In the genomic region with DNA sequence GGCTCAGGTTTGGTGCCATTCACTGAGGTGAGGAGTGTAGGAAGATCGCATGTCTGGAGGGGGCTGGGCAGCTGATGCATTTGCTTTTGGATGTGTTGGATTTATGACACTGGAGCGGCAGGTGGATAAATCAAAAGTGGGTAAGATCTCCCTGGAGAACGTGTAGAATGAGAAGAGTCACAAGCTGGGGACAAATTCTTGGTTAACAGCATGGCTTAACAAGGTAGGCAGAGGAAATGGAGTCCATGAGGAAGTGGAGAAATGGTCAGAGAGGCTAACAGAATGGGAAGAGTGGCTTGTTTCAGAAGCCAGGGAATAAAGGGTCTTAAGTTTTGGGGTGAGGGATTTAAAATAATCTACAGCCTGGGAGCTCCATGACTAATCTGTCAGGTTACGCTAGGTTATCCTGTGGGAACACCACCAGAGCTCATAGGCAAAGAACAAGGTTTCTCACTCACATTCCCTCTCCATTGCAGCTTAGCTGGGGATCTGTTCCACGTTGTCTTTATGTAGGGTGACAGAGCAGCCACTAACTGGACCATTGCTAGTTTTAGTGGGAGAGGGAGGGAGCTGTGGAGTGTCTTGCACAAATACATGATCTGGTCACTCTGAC, we compare ENCODE assay signal across 3 cellular contexts.
TF ChIP-seq lines count a peak whose summit lies in the region.

No MANE protein-coding gene starts in this region.

TF ChIP-seq in SK-N-SH, 30 proteins besides CTCF, POLR2A, EP300 and RAD21:
- TF ChIP-seq GATA2 (CRISPR knock-in tag; IDR thresholded peaks at IDR 0.05): no peak
- peak; percentile 41; the same call in 1 of the 2 replicates for TF ChIP-seq MXI1 (IDR thresholded peaks at IDR 0.05; ENCODE audit: low read depth, low read length)

TF ChIP-seq in SK-N-SH treated with all-trans-retinoic acid at 6 μM for 48 hours, 23 proteins besides CTCF, POLR2A, EP300 and RAD21:
- TF ChIP-seq TOX (CRISPR knock-in tag; IDR thresholded peaks at IDR 0.05; ENCODE audit: borderline replicate concordance) (no peak), RARB (CRISPR knock-in tag; IDR thresholded peaks at IDR 0.05) (no peak), PPARA (CRISPR knock-in tag; IDR thresholded peaks at IDR 0.05; ENCODE audit: borderline replicate concordance) (no peak), OSR1 (CRISPR knock-in tag; IDR thresholded peaks at IDR 0.05) (no peak), GLIS3 (CRISPR knock-in tag; IDR thresholded peaks at IDR 0.05) (no peak)

TF ChIP-seq in GM12878, 131 proteins besides CTCF, POLR2A, EP300 and RAD21:
- TF ChIP-seq CHD4 (IDR thresholded peaks at IDR 0.05) (no peak), POLR2AphosphoS5 (IDR thresholded peaks at IDR 0.05; ENCODE audit: low read length) (peak; percentile 38; the same call in 1 of the 2 replicates)
